ENCODE assay signal across 12 cellular contexts in genomic region chr20:44208165-44208564, GRCh38. TPM values are rescaled to one million over a fixed set of nuclear protein-coding genes. Genes with fewer than 3 reads are reported as not detected.
DNase-seq lines count a peak whose midpoint lies in the region; ATAC-seq, FAIRE-seq and TF ChIP-seq lines count a peak whose summit lies in the region.
"Had no signal": no experiment of that assay in that cellular context is flagged by ENCODE, and none has a peak within 500 bp of the region (broad histone marks: within the 10 kb centered on the region; RNA-seq: fewer than 3 reads in every experiment).

No MANE protein-coding gene starts in this region.

- no peak for TF ChIP-seq CTCF in Panc1 (IDR thresholded peaks at IDR 0.05)
- TF ChIP-seq CTCF in fibroblast of the aortic adventitia (IDR thresholded peaks at IDR 0.05; ENCODE audit: insufficient read depth, low read length), result no peak
- TF ChIP-seq CTCF in smooth muscle cell (IDR thresholded peaks at IDR 0.05; ENCODE audit: borderline replicate concordance, insufficient read depth, poor library complexity, severe bottlenecking), result no peak

- no peak overlapping the region for H3K27ac Mint-ChIP-seq in T-helper 2 cell treated with Interferon-gamma antibody and Interleukin-4, amounts not matched to agents 5 μg/mL and 100 μg/mL, for 36 hours

- intact Hi-C loops in Panc1 (cut with micrococcal nuclease; ENCODE audit: unreplicated experiment), result no loop called here

- H3K27me3 Mint-ChIP-seq in T-helper 2 cell treated with Interferon-gamma antibody and Interleukin-4, amounts not matched to agents 5 μg/mL and 100 μg/mL, for 36 hours (ENCODE audit: low read depth), result peaks cover 2% of the 10 kb centered on the region

- CTCF ChIA-PET in Panc1 (lab: Charles Lee), result interaction anchor here (0.6 kb wide), 1 partner anchor 182 kb away, joined by 5 read pairs; no protein-coding TSS in a partner anchor

- no peaks in the 10 kb centered on the region for H3K9me3 ChIP-seq in Panc1 (ENCODE audit: control insufficient read depth, insufficient read depth, low read depth, low read length)
- no peaks in the 10 kb centered on the region for H3K9me3 ChIP-seq in smooth muscle cell (replicated peaks; ENCODE audit: low read depth)

- H3K27me3 ChIP-seq in Panc1 (ENCODE audit: control insufficient read depth, insufficient read depth, low read length), result no peaks in the 10 kb centered on the region
- no peaks in the 10 kb centered on the region for H3K27me3 ChIP-seq in smooth muscle cell (ENCODE audit: low read depth)

- H3K4me1 ChIP-seq in Panc1 (ENCODE audit: control insufficient read depth, insufficient read depth, low read length) (peaks cover 47% of the 10 kb centered on the region), smooth muscle cell (ENCODE audit: low read depth) (peaks cover 31% of the 10 kb centered on the region)

- H3K27ac ChIP-seq in Panc1 (ENCODE audit: low read length) (peak overlapping the region; percentile 93), smooth muscle cell (ENCODE audit: low read depth) (peak overlapping the region; percentile 93)

- H3K36me3 Mint-ChIP-seq in T-helper 2 cell treated with Interferon-gamma antibody and Interleukin-4, amounts not matched to agents 5 μg/mL and 100 μg/mL, for 36 hours (ENCODE audit: low read depth), result peaks cover 25% of the 10 kb centered on the region

- H4K20me1 ChIP-seq in smooth muscle cell (ENCODE audit: low read depth), result peaks cover 43% of the 10 kb centered on the region

- no peak for FAIRE-seq in GM12891 (lab: Jason Lieb, UNC)
- FAIRE-seq: A204.1 had no signal

- H2AFZ ChIP-seq in smooth muscle cell (ENCODE audit: low read depth), result no peak overlapping the region

- H3K4me1 Mint-ChIP-seq in T-helper 2 cell treated with Interferon-gamma antibody and Interleukin-4, amounts not matched to agents 5 μg/mL and 100 μg/mL, for 36 hours (ENCODE audit: low read depth), result peaks cover 44% of the 10 kb centered on the region

- peak overlapping the region; percentile 74 to 100 for H3K4me3 ChIP-seq in Panc1 (ENCODE audit: low read depth in 2 of 2, low read length in 2 of 2)
- H3K4me3 ChIP-seq in fibroblast of the aortic adventitia (ENCODE audit: low read depth, low read length), result peak overlapping the region; percentile 89
- H3K4me3 ChIP-seq in smooth muscle cell, result peak overlapping the region; percentile 75

- ATAC-seq in Panc1, result no peak
- ATAC-seq in GM21529 (IDR thresholded peaks at IDR 0.05; ENCODE audit: unreplicated experiment), result no peak

- no peak for TF ChIP-seq POLR2A in GM12891 (IDR thresholded peaks at IDR 0.05; ENCODE audit: low read depth, low read length)

- POLR2A ChIA-PET in Panc1 (lab: Charles Lee), result interaction anchor here (0.6 kb wide), 2 partner anchors 129 to 379 kb away, joined by 3 to 5 read pairs; no protein-coding TSS in a partner anchor

- H3K4me2 ChIP-seq in smooth muscle cell, result peak overlapping the region; percentile 86

- peaks cover 7% of the 10 kb centered on the region for H3K36me3 ChIP-seq in Panc1 (ENCODE audit: control insufficient read depth, insufficient read depth, low read length)
- H3K36me3 ChIP-seq in smooth muscle cell (ENCODE audit: low read depth), result no peaks in the 10 kb centered on the region

- peaks cover 61% of the 10 kb centered on the region for H3K79me2 ChIP-seq in smooth muscle cell (ENCODE audit: low read depth)

- in situ Hi-C loops in Panc1 (cut with HindIII; ENCODE audit: low pct_unique_long_range_greater_than_20kb, low sequenced_read_pairs), result no loop called here

- 78% methylated on average over 7 of the region's 7 CpGs for WGBS in smooth muscle cell (ENCODE audit: low lambda C conversion rate)

- H3F3A ChIP-seq in smooth muscle cell (ENCODE audit: low read depth), result peaks cover 5% of the 10 kb centered on the region

- no peak for DNase-seq in T-helper 2 cell treated with Interferon-gamma antibody and Interleukin-4, amounts not matched to agents 5 μg/mL and 100 μg/mL, for 36 hours (ENCODE audit: low spot score)
- DNase-seq in T-helper 2 cell, result no peak
- DNase-seq in Panc1 (ENCODE audit: low read depth, low spot score), result no peak
- DNase-seq in fibroblast of the aortic adventitia (ENCODE audit: low read depth), result no peak
- DNase-seq in smooth muscle cell (lab: John Stamatoyannopoulos, UW; ENCODE audit: unreplicated experiment), result no peak
- no peak for DNase-seq in MV-4-11 (lab: John Stamatoyannopoulos, UW)
- no peak for DNase-seq in GM12891 (ENCODE audit: insufficient read length, low spot score)
- DNase-seq: amygdala; NCI-H1105; stimulated activated CD4-positive, alpha-beta T cell treated with anti-CD3 and anti-CD28 coated beads, Interleukin-2, amount 100 ng/mL, for 48 hours had no signal

- H3K9me3 Mint-ChIP-seq in T-helper 2 cell treated with Interferon-gamma antibody and Interleukin-4, amounts not matched to agents 5 μg/mL and 100 μg/mL, for 36 hours, result no peaks in the 10 kb centered on the region

- BruUV-seq in Panc1 (replicated peaks; lab: Mats Ljungman, UMichigan), result no TSS peak

- H3K4me3 Mint-ChIP-seq in T-helper 2 cell treated with Interferon-gamma antibody and Interleukin-4, amounts not matched to agents 5 μg/mL and 100 μg/mL, for 36 hours, result peak overlapping the region; percentile 99

- no peak overlapping the region for H3K9ac ChIP-seq in smooth muscle cell (ENCODE audit: low read depth)

TF ChIP-seq in GM12891, 5 proteins besides CTCF, POLR2A, EP300 and RAD21:
- TF ChIP-seq PAX5 (IDR thresholded peaks at IDR 0.05; ENCODE audit: insufficient read depth, low read length, severe bottlenecking), result no peak
- no peak for TF ChIP-seq TAF1 (IDR thresholded peaks at IDR 0.05; ENCODE audit: low read depth, low read length)
- no peak for TF ChIP-seq POU2F2 (IDR thresholded peaks at IDR 0.05; ENCODE audit: low read depth, low read length)
- no peak for TF ChIP-seq POLR2AphosphoS5 (IDR thresholded peaks at IDR 0.05; ENCODE audit: low read depth, low read length)
- no peak for TF ChIP-seq SPI1 (IDR thresholded peaks at IDR 0.05; ENCODE audit: low read depth, low read length)
TF ChIP-seq in GM12891: peak in this region for 0.

RNA-seq across cellular contexts. Expression of gene OSER1, which starts 2.4 kb away (rescaled TPM):
- total RNA-seq in Panc1 (2021; ENCODE audit: unreplicated experiment) (37.8 TPM), fibroblast of the aortic adventitia (ENCODE audit: low replicate concordance) (12.6 and 45.1 TPM in 2 replicates), smooth muscle cell (32.8 and 42.3 TPM in 2 replicates)
- 24.2 TPM for polyA plus RNA-seq in Panc1 (2012; ENCODE audit: insufficient read length)
- polyA plus RNA-seq in smooth muscle cell, result 33.1 and 37.6 TPM in 2 replicates
- polyA plus RNA-seq in GM12891 (2012; ENCODE audit: low read depth, missing spikeins), result 24.7 TPM

RNA-seq across cellular contexts. Expression of gene JPH2, which starts 21.2 kb away (rescaled TPM):
- total RNA-seq in Panc1 (2021; ENCODE audit: unreplicated experiment) (0.49 TPM), fibroblast of the aortic adventitia (ENCODE audit: low replicate concordance) (under 0.01 and 0.82 TPM in 2 replicates), smooth muscle cell (3.9 and 4.4 TPM in 2 replicates)
- polyA plus RNA-seq in Panc1 (2012; ENCODE audit: insufficient read length), result 0.27 TPM
- polyA plus RNA-seq in smooth muscle cell, result 6.0 and 7.4 TPM in 2 replicates
- 0.06 TPM for polyA plus RNA-seq in GM12891 (2012; ENCODE audit: low read depth, missing spikeins)

RNA-seq across cellular contexts. Expression of gene GDAP1L1, which starts 38.9 kb away (rescaled TPM):
- not detected for total RNA-seq in Panc1 (2021; ENCODE audit: unreplicated experiment)
- polyA plus RNA-seq in Panc1 (2012; ENCODE audit: insufficient read length), result 0.55 TPM
- 0.18 and 0.90 TPM in 2 replicates for total RNA-seq in fibroblast of the aortic adventitia (ENCODE audit: low replicate concordance)
- 0.67 TPM in 1 of 2 replicates, not detected in the other for total RNA-seq in smooth muscle cell
- 0.58 TPM in 1 of 2 replicates, not detected in the other for polyA plus RNA-seq in smooth muscle cell
- polyA plus RNA-seq in GM12891 (2012; ENCODE audit: low read depth, missing spikeins), result 0.33 TPM
